Comparison of ENCODE assay signal across 14 cellular contexts in the genomic region with DNA sequence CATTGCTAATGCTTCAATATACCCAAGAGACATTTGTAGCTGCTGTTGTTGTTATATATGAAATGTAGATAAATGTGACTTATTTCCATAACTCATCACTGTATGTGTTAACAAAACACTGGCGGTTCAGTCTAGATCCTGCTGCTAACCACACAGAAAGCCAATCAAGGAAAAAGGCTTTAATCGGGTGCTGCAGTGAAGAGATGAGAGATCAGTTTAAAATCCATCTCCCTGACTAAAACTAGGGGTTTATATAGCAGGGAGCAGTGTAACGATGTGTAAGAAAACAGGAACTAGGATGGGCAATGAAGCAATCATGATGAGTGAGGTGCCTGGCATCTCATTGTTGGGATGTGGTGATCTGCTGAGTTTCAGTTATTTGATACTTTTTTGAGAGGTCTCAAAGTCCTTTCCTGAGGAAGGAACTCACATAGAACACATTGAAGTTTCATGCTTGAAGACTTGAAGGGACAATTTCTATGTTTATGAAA.
DNase-seq lines count a peak whose midpoint lies in the region; ATAC-seq, FAIRE-seq and TF ChIP-seq lines count a peak whose summit lies in the region.
"Had no signal": no experiment of that assay in that cellular context is flagged by ENCODE, and none has a peak within 500 bp of the region (broad histone marks: within the 10 kb centered on the region; RNA-seq: fewer than 3 reads in every experiment).

No MANE protein-coding gene starts in this region.

- H3K4me3 ChIP-seq in bronchial epithelial cell (ENCODE audit: low read depth, low read length): no peak overlapping the region
- H3K4me3 ChIP-seq: GM23338 had no signal

- DNase-seq in D721Med (ENCODE audit: insufficient read length, low spot score): no peak
- DNase-seq in DMS53 treated with DMSO at 0.1 percent for 48 hours (lab: John Stamatoyannopoulos, UW; ENCODE audit: unreplicated experiment): peak; percentile 46
- DNase-seq in MV-4-11 (lab: John Stamatoyannopoulos, UW): peak; percentile 38
- DNase-seq in bronchial epithelial cell (ENCODE audit: low read depth): peak; percentile 17
- DNase-seq in NCI-H748 treated with DMSO at 0.1 percent for 48 hours (lab: John Stamatoyannopoulos, UW): no peak
- DNase-seq: C1 segment of cervical spinal cord; CD4-positive, alpha-beta memory T cell; H7 had no signal

- TF ChIP-seq CTCF in D721Med (IDR thresholded peaks at IDR 0.05; ENCODE audit: insufficient read depth, missing control alignments): no peak
- TF ChIP-seq CTCF in bronchial epithelial cell (IDR thresholded peaks at IDR 0.05; ENCODE audit: insufficient read depth, low read length, severe bottlenecking): no peak

- ATAC-seq in SK-N-SH treated with all-trans-retinoic acid at 6 μM for 48 hours (no peak), GM18861 (IDR thresholded peaks at IDR 0.05; ENCODE audit: unreplicated experiment) (no peak)
- ATAC-seq: GM23338 had no signal

- no peaks in the 10 kb centered on the region for H3K36me3 ChIP-seq in bronchial epithelial cell (ENCODE audit: control insufficient read depth, insufficient read depth, low read length)

- H3K27me3 ChIP-seq in bronchial epithelial cell (ENCODE audit: control insufficient read depth, insufficient read depth, low read length): no peaks in the 10 kb centered on the region

- FAIRE-seq in D721Med (lab: Jason Lieb, UNC): peak; percentile 99
- FAIRE-seq in bronchial epithelial cell (lab: Jason Lieb, UNC): no peak
- FAIRE-seq: A204.1, GM18507, HTR-8/SVneo had no signal

TF ChIP-seq in SK-N-SH treated with all-trans-retinoic acid at 6 μM for 48 hours, 23 proteins besides CTCF, POLR2A, EP300 and RAD21:
- TF ChIP-seq, protein P1, sequence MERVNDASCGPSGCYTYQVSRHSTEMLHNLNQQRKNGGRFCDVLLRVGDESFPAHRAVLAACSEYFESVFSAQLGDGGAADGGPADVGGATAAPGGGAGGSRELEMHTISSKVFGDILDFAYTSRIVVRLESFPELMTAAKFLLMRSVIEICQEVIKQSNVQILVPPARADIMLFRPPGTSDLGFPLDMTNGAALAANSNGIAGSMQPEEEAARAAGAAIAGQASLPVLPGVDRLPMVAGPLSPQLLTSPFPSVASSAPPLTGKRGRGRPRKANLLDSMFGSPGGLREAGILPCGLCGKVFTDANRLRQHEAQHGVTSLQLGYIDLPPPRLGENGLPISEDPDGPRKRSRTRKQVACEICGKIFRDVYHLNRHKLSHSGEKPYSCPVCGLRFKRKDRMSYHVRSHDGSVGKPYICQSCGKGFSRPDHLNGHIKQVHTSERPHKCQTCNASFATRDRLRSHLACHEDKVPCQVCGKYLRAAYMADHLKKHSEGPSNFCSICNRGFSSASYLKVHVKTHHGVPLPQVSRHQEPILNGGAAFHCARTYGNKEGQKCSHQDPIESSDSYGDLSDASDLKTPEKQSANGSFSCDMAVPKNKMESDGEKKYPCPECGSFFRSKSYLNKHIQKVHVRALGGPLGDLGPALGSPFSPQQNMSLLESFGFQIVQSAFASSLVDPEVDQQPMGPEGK (CRISPR knock-in tag; IDR thresholded peaks at IDR 0.05; ENCODE audit: borderline replicate concordance): no peak
- TF ChIP-seq CSRNP3 (CRISPR knock-in tag; IDR thresholded peaks at IDR 0.05) (no peak), ZNF8 (CRISPR knock-in tag; IDR thresholded peaks at IDR 0.05) (no peak), ZC3H10 (CRISPR knock-in tag; IDR thresholded peaks at IDR 0.05) (no peak), TOX (CRISPR knock-in tag; IDR thresholded peaks at IDR 0.05; ENCODE audit: borderline replicate concordance) (no peak), OSR1 (CRISPR knock-in tag; IDR thresholded peaks at IDR 0.05) (no peak), SNAI2 (CRISPR knock-in tag; IDR thresholded peaks at IDR 0.05) (no peak), POU6F1 (CRISPR knock-in tag; IDR thresholded peaks at IDR 0.05; ENCODE audit: borderline replicate concordance, low read depth) (no peak), ZFP30 (CRISPR knock-in tag; IDR thresholded peaks at IDR 0.05) (no peak), TCF4 (CRISPR knock-in tag; IDR thresholded peaks at IDR 0.05; ENCODE audit: borderline replicate concordance) (no peak), ISL1 (CRISPR knock-in tag; IDR thresholded peaks at IDR 0.05) (no peak)

Comparison
In these comparisons a context has a peak if more than half of its experiments do, and no peak if none do; other contexts are left out.
1. DNase-seq: peak in DMS53 treated with DMSO at 0.1 percent for 48 hours (single experiment), MV-4-11 (single experiment) and bronchial epithelial cell (single experiment); none in D721Med (single experiment) and NCI-H748 treated with DMSO at 0.1 percent for 48 hours (single experiment).